In the genomic region with DNA sequence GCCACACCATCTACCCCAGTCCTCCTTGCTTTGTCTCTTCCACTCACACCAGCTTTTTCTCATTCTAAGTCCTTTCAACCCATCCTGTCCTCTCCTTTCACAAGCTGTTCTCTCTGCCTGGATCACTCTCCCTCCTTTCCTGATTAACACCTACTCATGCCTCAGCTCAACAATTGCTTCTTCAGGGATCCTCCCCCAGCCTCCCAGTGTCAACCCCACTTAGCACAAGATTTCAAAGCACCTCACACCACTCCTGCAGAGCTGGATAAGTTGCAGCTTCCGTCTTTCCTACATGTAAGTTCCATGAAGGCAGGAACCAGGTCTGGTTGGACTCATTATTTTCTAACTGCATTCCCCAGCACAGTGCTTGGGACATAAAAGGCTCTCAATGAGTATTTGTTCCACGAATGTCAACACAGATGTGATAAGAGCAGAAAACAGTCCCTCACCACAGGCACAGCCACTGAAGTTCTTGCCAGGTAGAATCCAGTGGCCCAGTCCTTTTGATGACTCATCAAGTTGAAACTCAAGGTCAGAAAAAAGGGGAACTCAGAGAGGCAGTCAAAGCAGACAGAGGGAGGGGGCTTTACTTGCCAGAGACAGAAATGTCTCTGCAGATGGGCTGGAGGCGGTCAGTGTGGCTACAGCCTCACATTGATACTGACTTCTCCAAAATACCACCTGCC, we compare ENCODE assay signal across 9 cellular contexts.
DNase-seq lines count a peak whose midpoint lies in the region; ATAC-seq and TF ChIP-seq lines count a peak whose summit lies in the region.
"Had no signal": no experiment of that assay in that cellular context is flagged by ENCODE, and none has a peak within 500 bp of the region (broad histone marks: within the 10 kb centered on the region; RNA-seq: fewer than 3 reads in every experiment).

No MANE protein-coding gene starts in this region.

- no peaks in the 10 kb centered on the region for H3K27me3 ChIP-seq in right cardiac atrium (ENCODE audit: control insufficient read depth, insufficient read depth)
- H3K27me3 ChIP-seq in Peyer's patch = no peaks in the 10 kb centered on the region

- H3K27ac ChIP-seq in right cardiac atrium (ENCODE audit: low read length) = no peak overlapping the region
- H3K27ac ChIP-seq in Peyer's patch = peak overlapping the region in 1 of 4 donors; percentile 11
- H3K27ac ChIP-seq: C4-2B had no signal

- no peaks in the 10 kb centered on the region for H3K9me3 ChIP-seq in right cardiac atrium (ENCODE audit: control insufficient read depth, low read length)
- H3K9me3 ChIP-seq in Peyer's patch = no peaks in the 10 kb centered on the region

- no peak overlapping the region for H3K4me3 ChIP-seq in right cardiac atrium (ENCODE audit: low read length)
- no peak overlapping the region for H3K4me3 ChIP-seq in Peyer's patch

- no peaks in the 10 kb centered on the region for H3K4me1 ChIP-seq in right cardiac atrium (ENCODE audit: control insufficient read depth, insufficient read depth, low read length)
- no peaks in the 10 kb centered on the region for H3K4me1 ChIP-seq in Peyer's patch

- WGBS in right cardiac atrium = 56% methylated on average over 3 of the region's 3 CpGs

- no peak for TF ChIP-seq POLR2A in Peyer's patch (IDR thresholded peaks at IDR 0.05)

- no peak for TF ChIP-seq CTCF in Peyer's patch (IDR thresholded peaks at IDR 0.05)

- intact Hi-C loops in Right ventricle myocardium inferior (cut with DNase I) = no loop called here
- intact Hi-C loops in right cardiac atrium (cut with DNase I) = no loop called here

- ATAC-seq in Right ventricle myocardium inferior = peak; percentile 37
- no peak for ATAC-seq in right cardiac atrium
- ATAC-seq in HG03025 (IDR thresholded peaks at IDR 0.05; ENCODE audit: low FRiP score, unreplicated experiment) = peak; percentile 74
- peak; percentile 46 for ATAC-seq in stimulated activated naive CD8-positive, alpha-beta T cell treated with anti-CD3 and anti-CD28 coated beads, Interleukin-15, Interleukin-2, amounts not matched to agents 100 U/mL and 50 U/mL, for 24 hours

- no peaks in the 10 kb centered on the region for H3K36me3 ChIP-seq in Peyer's patch

- DNase-seq in Right ventricle myocardium inferior (ENCODE audit: missing footprints) = no peak
- no peak for DNase-seq in right cardiac atrium
- DNase-seq in Peyer's patch = peak in 2 of 3 donors; percentile 53 to 68
- no peak for DNase-seq in stimulated activated naive CD8-positive, alpha-beta T cell treated with anti-CD3 and anti-CD28 coated beads, Interleukin-15, Interleukin-2, amounts not matched to agents 100 U/mL and 50 U/mL, for 24 hours
- DNase-seq in NCI-H82 treated with DMSO at 0.1 percent for 48 hours (lab: John Stamatoyannopoulos, UW; ENCODE audit: unreplicated experiment) = no peak
- no peak for DNase-seq in NCI-H2171 treated with DMSO at 0.1 percent for 48 hours (lab: John Stamatoyannopoulos, UW)
- no peak for DNase-seq in NCI-H2196 treated with DMSO at 0.1 percent for 48 hours (lab: John Stamatoyannopoulos, UW; ENCODE audit: unreplicated experiment)

Comparison
In these comparisons a context has a peak if more than half of its experiments do, and no peak if none do; other contexts are left out.
1. ATAC-seq: peak in Right ventricle myocardium inferior (single experiment), HG03025 (single experiment) and stimulated activated naive CD8-positive, alpha-beta T cell treated with anti-CD3 and anti-CD28 coated beads, Interleukin-15, Interleukin-2, amounts not matched to agents 100 U/mL and 50 U/mL, for 24 hours (single experiment); none in right cardiac atrium (0 of 2).
2. DNase-seq: peak in Peyer's patch (2 of 3); none in Right ventricle myocardium inferior (single experiment), right cardiac atrium (0 of 3), stimulated activated naive CD8-positive, alpha-beta T cell treated with anti-CD3 and anti-CD28 coated beads, Interleukin-15, Interleukin-2, amounts not matched to agents 100 U/mL and 50 U/mL, for 24 hours (single experiment), NCI-H82 treated with DMSO at 0.1 percent for 48 hours (single experiment), NCI-H2171 treated with DMSO at 0.1 percent for 48 hours (single experiment) and NCI-H2196 treated with DMSO at 0.1 percent for 48 hours (single experiment).